In the genomic region with DNA sequence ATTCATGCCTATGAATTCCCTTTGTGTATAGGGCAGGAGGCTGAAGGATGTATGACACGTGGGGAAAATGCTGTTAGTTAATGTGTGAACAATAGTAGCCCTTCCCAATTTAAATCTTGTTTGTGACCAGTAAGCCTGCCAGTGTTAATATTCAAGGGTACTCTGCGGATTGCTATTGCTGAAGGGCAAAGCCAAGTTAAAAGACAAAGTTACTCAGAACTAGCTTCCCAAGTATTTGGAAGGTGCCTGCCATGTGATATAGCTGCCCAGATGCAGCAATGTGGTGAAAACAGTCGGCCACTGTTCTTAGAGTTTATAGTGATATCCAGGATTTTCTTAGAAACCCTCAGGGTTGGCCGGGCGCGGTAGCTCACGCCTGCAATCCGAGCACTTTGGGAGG, we compare ENCODE assay signal across 26 cellular contexts. TPM values are rescaled to one million over a fixed set of nuclear protein-coding genes. Genes with fewer than 3 reads are reported as not detected.
"Had no signal": no experiment of that assay in that cellular context is flagged by ENCODE, and none has a peak within 500 bp of the region (broad histone marks: within the 10 kb centered on the region; RNA-seq: fewer than 3 reads in every experiment).

No MANE protein-coding gene starts in this region.

- H3K9me3 Mint-ChIP-seq: immature natural killer cell; natural killer cell treated with Interleukin-12 subunit alpha and Interleukin-12 subunit beta and Interleukin-15 and Interleukin-18, amount 100 ng/mL, for 72 hours; neural progenitor cell; stimulated activated naive CD8-positive, alpha-beta T cell treated with anti-CD3 and anti-CD28 coated beads, Interleukin-15, amount 100 ng/mL, for 72 hours had no signal

- ATAC-seq: gastroesophageal sphincter; left colon; left ventricle myocardium superior; natural killer cell treated with Interleukin-12 subunit alpha and Interleukin-12 subunit beta and Interleukin-15 and Interleukin-18, amount 100 ng/mL, for 72 hours; sciatic nerve; stimulated activated memory B cell treated with anti-CD40 and anti-IgM and Interleukin-4, amounts not matched to agents 10 μg/mL and 1 μg/mL and 100 μg/mL, for 72 hours; stimulated activated naive CD8-positive, alpha-beta T cell treated with anti-CD3 and anti-CD28 coated beads, Interleukin-15, amount 100 ng/mL, for 72 hours had no signal

- H3K27ac ChIP-seq: coronary artery, esophagus muscularis mucosa, gastroesophageal sphincter, neural progenitor cell, parathyroid adenoma, prostate gland, spleen, thoracic aorta, transverse colon had no signal

- H3K36me3 Mint-ChIP-seq: immature natural killer cell; natural killer cell treated with Interleukin-12 subunit alpha and Interleukin-12 subunit beta and Interleukin-15 and Interleukin-18, amount 100 ng/mL, for 72 hours; neural progenitor cell; stimulated activated memory B cell treated with anti-CD40 and anti-IgM and Interleukin-4, amounts not matched to agents 10 μg/mL and 1 μg/mL and 100 μg/mL, for 72 hours had no signal

- H2AFZ ChIP-seq: neural progenitor cell, parathyroid adenoma had no signal

- H3K79me2 ChIP-seq: parathyroid adenoma had no signal

- H3K9ac ChIP-seq: neural progenitor cell, parathyroid adenoma had no signal

- H3K4me3 ChIP-seq: coronary artery, esophagus muscularis mucosa, gastroesophageal sphincter, lung, neural progenitor cell, prostate gland, spleen, thoracic aorta, transverse colon had no signal

- H3K27me3 Mint-ChIP-seq: stimulated activated memory B cell treated with anti-CD40 and anti-IgM and Interleukin-4, amounts not matched to agents 10 μg/mL and 1 μg/mL and 100 μg/mL, for 72 hours; stimulated activated naive CD8-positive, alpha-beta T cell treated with anti-CD3 and anti-CD28 coated beads, Interleukin-15, amount 100 ng/mL, for 72 hours had no signal

- H3K4me1 Mint-ChIP-seq: immature natural killer cell; stimulated activated memory B cell treated with anti-CD40 and anti-IgM and Interleukin-4, amounts not matched to agents 10 μg/mL and 1 μg/mL and 100 μg/mL, for 72 hours; stimulated activated naive CD8-positive, alpha-beta T cell treated with anti-CD3 and anti-CD28 coated beads, Interleukin-15, amount 100 ng/mL, for 72 hours had no signal

- H3K36me3 ChIP-seq: esophagus muscularis mucosa, gastroesophageal sphincter, neural progenitor cell, prostate gland, spleen, thoracic aorta, transverse colon had no signal

- H3K27me3 ChIP-seq: esophagus muscularis mucosa, gastroesophageal sphincter, neural progenitor cell, spleen, transverse colon had no signal

- H3K4me2 ChIP-seq: neural progenitor cell had no signal

- H3K4me1 ChIP-seq: esophagus muscularis mucosa, gastroesophageal sphincter, parathyroid adenoma, prostate gland, spleen had no signal

- H3K27ac Mint-ChIP-seq: immature natural killer cell; natural killer cell treated with Interleukin-12 subunit alpha and Interleukin-12 subunit beta and Interleukin-15 and Interleukin-18, amount 100 ng/mL, for 72 hours; neural progenitor cell; stimulated activated memory B cell treated with anti-CD40 and anti-IgM and Interleukin-4, amounts not matched to agents 10 μg/mL and 1 μg/mL and 100 μg/mL, for 72 hours; stimulated activated naive CD8-positive, alpha-beta T cell treated with anti-CD3 and anti-CD28 coated beads, Interleukin-15, amount 100 ng/mL, for 72 hours had no signal

- H3K9me3 ChIP-seq: esophagus muscularis mucosa, gastroesophageal sphincter, prostate gland, spleen, thoracic aorta, transverse colon had no signal

- H3K4me3 Mint-ChIP-seq: immature natural killer cell; natural killer cell treated with Interleukin-12 subunit alpha and Interleukin-12 subunit beta and Interleukin-15 and Interleukin-18, amount 100 ng/mL, for 72 hours; neural progenitor cell; stimulated activated memory B cell treated with anti-CD40 and anti-IgM and Interleukin-4, amounts not matched to agents 10 μg/mL and 1 μg/mL and 100 μg/mL, for 72 hours; stimulated activated naive CD8-positive, alpha-beta T cell treated with anti-CD3 and anti-CD28 coated beads, Interleukin-15, amount 100 ng/mL, for 72 hours had no signal

- DNase-seq: effector CD4-positive, alpha-beta T cell; glutamatergic neuron; immature natural killer cell; left colon; left ventricle myocardium superior; midbrain; nucleus accumbens; retina; spleen; stimulated activated CD4-positive, alpha-beta T cell treated with anti-CD3 and anti-CD28 coated beads, Interleukin-15, amount 100 ng/mL, for 24 hours; stimulated activated CD4-positive, alpha-beta T cell treated with anti-CD3 and anti-CD28 coated beads, Interleukin-1b, Interleukin-23, amount 100 ng/mL, for 48 hours; stimulated activated CD4-positive, alpha-beta T cell treated with anti-CD3 and anti-CD28 coated beads, Interleukin-4, amount 100 ng/mL, for 24 hours; stimulated activated naive CD8-positive, alpha-beta T cell treated with anti-CD3 and anti-CD28 coated beads, Interleukin-15, amount 100 ng/mL, for 72 hours; substantia nigra; transverse colon had no signal

RNA-seq across cellular contexts. Expression of a gene that starts 34.6 kb away (rescaled TPM):
- polyA plus RNA-seq: immature natural killer cell had no signal
